In the genomic region with DNA sequence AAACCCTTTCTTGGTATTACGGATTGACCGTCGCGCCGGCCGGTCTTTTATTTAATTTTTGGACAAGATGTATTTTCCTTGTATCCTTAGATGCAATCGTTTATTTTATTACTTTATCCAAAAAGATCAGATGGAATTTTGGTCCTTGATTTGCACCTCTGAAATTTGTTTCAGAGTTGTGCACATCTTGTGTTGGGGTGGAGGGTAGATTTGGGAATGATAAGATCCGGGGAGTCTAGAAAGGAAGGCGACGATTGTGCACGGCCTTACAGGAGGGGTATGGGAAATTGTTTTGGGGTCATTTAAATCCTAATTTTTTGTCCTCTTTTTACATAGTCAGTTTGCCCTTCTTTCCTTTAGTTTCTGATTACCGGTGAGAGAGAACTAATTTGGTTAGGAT, we compare ENCODE assay signal across 8 cellular contexts. TPM values are rescaled to one million over a fixed set of nuclear protein-coding genes. Genes with fewer than 3 reads are reported as not detected.
A peak's percentile ranks its signal among the peaks of the same experiment; 100 is the strongest.
DNase-seq lines count a peak whose midpoint lies in the region; ATAC-seq and TF ChIP-seq lines count a peak whose summit lies in the region.

No MANE protein-coding gene starts in this region.

- under 1% methylated on average over 12 of the region's 12 CpGs for WGBS in mammary epithelial cell (ENCODE audit: low coverage, missing lambda C conversion rate)
- WGBS in aorta, 2 donors: 0 to 1% methylated on average over 12 of the region's 12 CpGs

- intact Hi-C loops in mammary epithelial cell (cut with micrococcal nuclease): loop anchor here (2.0 to 5.0 kb wide), 2 partner anchors 66 to 122 kb away; no protein-coding TSS in a partner anchor
- intact Hi-C loops in aorta (cut with DNase I): loop anchor here in 1 of 2 donors (10.0 kb wide), 1 partner anchor 114 kb away; no protein-coding TSS in a partner anchor

- H2AFZ ChIP-seq in mammary epithelial cell (ENCODE audit: low read depth, low read length): no peak overlapping the region

- H3K4me3 Mint-ChIP-seq in stimulated activated naive CD8-positive, alpha-beta T cell treated with anti-CD3 and anti-CD28 coated beads, Interleukin-15, Interleukin-2, amounts not matched to agents 100 ng/mL and 50 ng/mL, for 24 hours: peak overlapping the region; percentile 95

- no peak for DNase-seq in stimulated activated naive CD8-positive, alpha-beta T cell treated with anti-CD3 and anti-CD28 coated beads, Interleukin-15, Interleukin-2, amounts not matched to agents 100 U/mL and 50 U/mL, for 24 hours
- no peak for DNase-seq in mammary epithelial cell
- no peak for DNase-seq in aorta
- DNase-seq in NK-92 treated with Interleukin-12 subunit alpha and Interleukin-12 subunit beta, amount 100 ng/mL, for 24 hours (lab: John Stamatoyannopoulos, UW): no peak
- DNase-seq in iPS-NIHi11 (ENCODE audit: low spot score): no peak

- in situ Hi-C loops in mammary epithelial cell (cut with MboI; ENCODE audit: low sequenced_read_pairs in 2 of 2): no loop called here

- H3K36me3 ChIP-seq in mammary epithelial cell (ENCODE audit: insufficient read depth, low read length): peaks cover 2% of the 10 kb centered on the region
- H3K36me3 ChIP-seq in aorta (ENCODE audit: control insufficient read depth in 1 of 2, insufficient read depth in 2 of 2, low read length in 1 of 2): no peaks in the 10 kb centered on the region

- H3K27ac Mint-ChIP-seq in stimulated activated naive CD8-positive, alpha-beta T cell treated with anti-CD3 and anti-CD28 coated beads, Interleukin-15, Interleukin-2, amounts not matched to agents 100 ng/mL and 50 ng/mL, for 24 hours: peak overlapping the region; percentile 92

- no peaks in the 10 kb centered on the region for H3K9me3 Mint-ChIP-seq in stimulated activated naive CD8-positive, alpha-beta T cell treated with anti-CD3 and anti-CD28 coated beads, Interleukin-15, Interleukin-2, amounts not matched to agents 100 ng/mL and 50 ng/mL, for 24 hours

- no TSS peak for BruUV-seq in mammary epithelial cell (replicated peaks; lab: Mats Ljungman, UMichigan)

- dilution Hi-C loops in mammary epithelial cell (cut with HindIII; ENCODE audit: low sequenced_read_pairs): no loop called here

- peaks cover 63% of the 10 kb centered on the region for H3K79me2 ChIP-seq in mammary epithelial cell (ENCODE audit: insufficient read depth, low read length)

- no peaks in the 10 kb centered on the region for H4K20me1 ChIP-seq in mammary epithelial cell (ENCODE audit: insufficient read depth, low read length)

- TF ChIP-seq CTCF in mammary epithelial cell (conservative IDR thresholded peaks at IDR 0.05 in 1 of 2, IDR thresholded peaks at IDR 0.05 in 1 of 2; ENCODE audit: extremely low read depth in 1 of 2, insufficient read depth in 1 of 2, low read depth in 1 of 2, low read length in 2 of 2): no peak

- peaks cover 29% of the 10 kb centered on the region for H3K36me3 Mint-ChIP-seq in stimulated activated naive CD8-positive, alpha-beta T cell treated with anti-CD3 and anti-CD28 coated beads, Interleukin-15, Interleukin-2, amounts not matched to agents 100 ng/mL and 50 ng/mL, for 24 hours (ENCODE audit: low read depth)

- H3K4me3 ChIP-seq in mammary epithelial cell (replicated peaks in 1 of 3; ENCODE audit: insufficient read depth in 1 of 3, low read depth in 2 of 3, low read length in 3 of 3) (peak overlapping the region; percentile 79 to 85 (median 82)), mononuclear cell (ENCODE audit: low read length) (peak overlapping the region; percentile 80), aorta (ENCODE audit: low read length in 2 of 2) (peak overlapping the region; percentile 84 to 93)

- H3K4me2 ChIP-seq in mammary epithelial cell (ENCODE audit: insufficient read depth, low read depth, low read length): peak overlapping the region; percentile 92

- H3K4me1 ChIP-seq in mammary epithelial cell (ENCODE audit: insufficient read depth, low read length) (peaks cover 14% of the 10 kb centered on the region), mononuclear cell (ENCODE audit: insufficient read depth, low read length) (peaks cover 56% of the 10 kb centered on the region), aorta (ENCODE audit: control insufficient read depth in 1 of 2, insufficient read depth in 2 of 2, low read length in 2 of 2) (no peaks in the 10 kb centered on the region)

- H3K27me3 Mint-ChIP-seq in stimulated activated naive CD8-positive, alpha-beta T cell treated with anti-CD3 and anti-CD28 coated beads, Interleukin-15, Interleukin-2, amounts not matched to agents 100 ng/mL and 50 ng/mL, for 24 hours: no peaks in the 10 kb centered on the region

- H3K4me1 Mint-ChIP-seq in stimulated activated naive CD8-positive, alpha-beta T cell treated with anti-CD3 and anti-CD28 coated beads, Interleukin-15, Interleukin-2, amounts not matched to agents 100 ng/mL and 50 ng/mL, for 24 hours (ENCODE audit: low read depth): peaks cover 41% of the 10 kb centered on the region

- H3K27ac ChIP-seq in mammary epithelial cell (ENCODE audit: insufficient read depth, low read depth, low read length) (peak overlapping the region; percentile 75), aorta (ENCODE audit: low read depth in 1 of 2, low read length in 2 of 2) (no peak overlapping the region)

- CTCF ChIA-PET in mammary epithelial cell (lab: Charles Lee; ENCODE audit: low non-redundant PET): no interaction called here

- no peak for ATAC-seq in stimulated activated naive CD8-positive, alpha-beta T cell treated with anti-CD3 and anti-CD28 coated beads, Interleukin-15, Interleukin-2, amounts not matched to agents 100 U/mL and 50 U/mL, for 24 hours
- ATAC-seq in aorta (ENCODE audit: low FRiP score): no peak
- ATAC-seq in GM21576 (IDR thresholded peaks at IDR 0.05; ENCODE audit: unreplicated experiment): no peak

- H3K27me3 ChIP-seq in mammary epithelial cell (ENCODE audit: insufficient read depth, low read length) (no peaks in the 10 kb centered on the region), mononuclear cell (ENCODE audit: insufficient read depth, low read length) (no peaks in the 10 kb centered on the region), aorta (ENCODE audit: control insufficient read depth in 1 of 2, insufficient read depth in 2 of 2, low read length in 1 of 2) (no peaks in the 10 kb centered on the region)

- H3K9me3 ChIP-seq in mammary epithelial cell (replicated peaks; ENCODE audit: insufficient read depth, low read length) (no peaks in the 10 kb centered on the region), mononuclear cell (ENCODE audit: low read depth, low read length) (no peaks in the 10 kb centered on the region), aorta (ENCODE audit: control insufficient read depth, low read length) (no peaks in the 10 kb centered on the region)

- H3K9ac ChIP-seq in mammary epithelial cell (ENCODE audit: insufficient read depth, low read length): peak overlapping the region; percentile 95

RNA-seq across cellular contexts. Expression of a gene that starts 1.4 kb away (rescaled TPM):
- total RNA-seq in mammary epithelial cell (10 to 100 TPM; 41.8 to 59.7 TPM), mononuclear cell (197 TPM), aorta (100 to 1,000 TPM in 1 of 2 donors, 10 to 100 TPM in 1; 64.0 to 106 TPM)
- polyA plus RNA-seq in mammary epithelial cell (47.1 TPM), aorta (10 to 100 TPM; 11.5 to 26.5 TPM)
- 106 TPM for polyA minus RNA-seq in mammary epithelial cell
